30 cellular contexts compared by ENCODE assay signal in the genomic region with DNA sequence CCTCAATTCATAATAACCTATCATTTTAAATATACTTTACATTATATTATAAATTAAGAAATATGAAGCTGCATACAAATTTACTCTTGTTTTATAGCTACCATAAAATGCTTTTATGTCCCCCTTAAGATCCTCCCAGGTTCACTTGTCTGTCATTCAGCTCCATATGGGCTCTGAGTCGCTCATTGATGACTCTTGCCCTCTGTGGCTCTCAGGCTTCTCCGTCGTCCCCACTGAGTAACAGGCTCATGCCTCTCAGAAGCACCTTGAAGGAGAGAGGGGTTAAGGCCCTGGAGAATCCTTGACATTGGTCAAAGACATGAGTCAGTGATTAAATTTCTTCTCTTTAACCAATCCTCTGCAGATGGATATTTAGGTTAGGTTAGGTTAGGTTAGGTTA. TPM values are rescaled to one million over a fixed set of nuclear protein-coding genes. Genes with fewer than 3 reads are reported as not detected.
"Had no signal": no experiment of that assay in that cellular context is flagged by ENCODE, and none has a peak within 500 bp of the region (broad histone marks: within the 10 kb centered on the region; RNA-seq: fewer than 3 reads in every experiment).

No MANE protein-coding gene starts in this region.

- H3K27ac ChIP-seq: epithelial cell of prostate, esophagus squamous epithelium, heart right ventricle, ovary, prostate gland, sigmoid colon, suprapubic skin, tibial artery had no signal

- FAIRE-seq: bronchial epithelial cell, endometrium, small intestine had no signal

- H3K4me1 ChIP-seq: esophagus squamous epithelium, heart right ventricle, prostate gland, sigmoid colon, suprapubic skin, tibial artery had no signal

- H3K4me3 ChIP-seq: esophagus squamous epithelium, heart right ventricle, ovary, prostate gland, sigmoid colon, suprapubic skin, tibial artery had no signal

- H3K9me3 ChIP-seq: esophagus squamous epithelium, heart right ventricle, ovary, prostate gland, sigmoid colon, suprapubic skin, tibial artery had no signal

- ATAC-seq: heart right ventricle; stimulated activated memory B cell treated with anti-CD40 and anti-IgM and Interleukin-4, amounts not matched to agents 10 μg/mL and 1 μg/mL and 100 μg/mL, for 72 hours had no signal

- H3K36me3 ChIP-seq: esophagus squamous epithelium, heart right ventricle, ovary, prostate gland, sigmoid colon, suprapubic skin, tibial artery had no signal

- DNase-seq: activated CD4-positive, alpha-beta T cell treated with anti-CD3 and anti-CD28 coated beads for 1 hour; activated CD4-positive, alpha-beta T cell treated with anti-CD3 and anti-CD28 coated beads, Interleukin-2, amount 50 U/mL, for 4 hours; activated CD8-positive, alpha-beta memory T cell treated with anti-CD3 and anti-CD28 coated beads, Interleukin-2, amount 50 U/mL, for 48 hours; activated gamma-delta T cell; activated naive CD4-positive, alpha-beta T cell treated with anti-CD3 and anti-CD28 coated beads, Interleukin-2, amount 10 ng/mL, durations not matched to agents 7 days and 5 days; activated T-cell treated with anti-CD3 and anti-CD28 coated beads, Interleukin-2, amount 50 U/mL, for 24 hours; amygdala; effector CD8-positive, alpha-beta T cell; esophagus squamous epithelium; foreskin melanocyte; heart right ventricle; naive B cell; nephron progenitor cell; ovary; sigmoid colon; small intestine; stimulated activated CD4-positive, alpha-beta T cell treated with anti-CD3 and anti-CD28 coated beads, Interleukin-4, amount 100 ng/mL, for 24 hours; SW 1271; T-helper 9 cell; tibial artery had no signal

- H3K27me3 ChIP-seq: ovary, sigmoid colon, suprapubic skin had no signal

RNA-seq across cellular contexts. Expression of gene LCT, which starts 45.4 kb away (rescaled TPM):
- total RNA-seq: bronchial epithelial cell, dermis microvascular lymphatic vessel endothelial cell, heart right ventricle, kidney epithelial cell, mesothelial cell of epicardium, suprapubic skin, ureter had no signal
- polyA plus RNA-seq: heart right ventricle, ovary had no signal
